Comparison of ENCODE assay signal across 20 cellular contexts in the genomic region with DNA sequence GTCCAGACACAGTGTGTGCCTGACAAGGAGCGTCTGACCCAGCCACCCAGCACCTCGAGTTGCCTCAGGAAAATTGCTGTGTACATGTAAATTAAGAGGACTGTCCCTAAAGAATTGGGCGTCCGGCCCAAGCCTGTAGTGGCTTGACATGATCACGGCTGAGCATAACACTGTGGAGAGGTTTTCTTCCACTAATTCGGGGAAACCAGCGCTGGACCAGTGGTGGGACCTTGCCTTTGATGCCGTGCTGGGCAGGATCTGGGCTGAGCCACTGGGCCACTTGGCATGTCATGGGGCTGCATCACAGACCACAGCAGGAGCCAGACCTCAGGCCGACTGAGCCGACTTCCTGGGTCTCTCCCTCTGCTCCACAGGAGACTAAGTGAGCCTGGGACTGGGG.
"Had no signal": no experiment of that assay in that cellular context is flagged by ENCODE, and none has a peak within 500 bp of the region (broad histone marks: within the 10 kb centered on the region; RNA-seq: fewer than 3 reads in every experiment).

No MANE protein-coding gene starts in this region.

- H3K27ac Mint-ChIP-seq: activated CD4-positive, alpha-beta memory T cell treated with anti-CD3 and anti-CD28 coated beads, Interleukin-2, amount 10 ng/mL, durations not matched to agents 7 days and 5 days; activated CD4-positive, alpha-beta T cell treated with anti-CD3 and anti-CD28 coated beads for 36 hours; activated CD4-positive, alpha-beta T cell treated with anti-CD3 and anti-CD28 coated beads, Interleukin-2, amount 10 ng/mL, durations not matched to agents 24 days and 14 days; activated naive CD8-positive, alpha-beta T cell; activated T-helper 1 cell treated with anti-CD3 and anti-CD28 coated beads, Interleukin-12 subunit alpha, Interleukin-12 subunit beta, Interleukin-2, Interleukin-4 antibody, amounts not matched to agents 30 ng/mL and 10 ng/mL and 1 ng/mL, durations not matched to agents 14 hours and 24 hours and 36 hours; activated T-helper 2 cell treated with anti-CD3 and anti-CD28 coated beads, Interferon-gamma antibody, Interleukin-2, Interleukin-4, amounts not matched to agents 10 μg/mL and 5 μg/mL and 100 μg/mL, durations not matched to agents 14 hours and 24 hours and 36 hours had no signal

- H3K36me3 Mint-ChIP-seq: activated naive CD8-positive, alpha-beta T cell had no signal

- H3K4me1 Mint-ChIP-seq: activated CD4-positive, alpha-beta memory T cell treated with anti-CD3 and anti-CD28 coated beads, Interleukin-2, amount 10 ng/mL, durations not matched to agents 7 days and 5 days; activated CD4-positive, alpha-beta T cell treated with anti-CD3 and anti-CD28 coated beads for 36 hours; activated CD4-positive, alpha-beta T cell treated with anti-CD3 and anti-CD28 coated beads, Interleukin-2, amount 10 ng/mL, durations not matched to agents 24 days and 14 days had no signal

- ATAC-seq: activated CD4-positive, alpha-beta T cell treated with anti-CD3 and anti-CD28 coated beads for 36 hours had no signal

- DNase-seq: activated CD4-positive, alpha-beta memory T cell treated with anti-CD3 and anti-CD28 coated beads, Interleukin-2, amount 10 ng/mL, durations not matched to agents 7 days and 5 days; activated CD4-positive, alpha-beta T cell treated with anti-CD3 and anti-CD28 coated beads for 36 hours; activated CD4-positive, alpha-beta T cell treated with anti-CD3 and anti-CD28 coated beads, Interleukin-2, amount 10 ng/mL, durations not matched to agents 24 days and 14 days; activated CD4-positive, CD25-positive, alpha-beta regulatory T cell; activated CD4-positive, CD25-positive, alpha-beta regulatory T cell treated with anti-CD3 and anti-CD28 coated beads, Interleukin-2, amount 50 U/mL, for 72 hours; activated gamma-delta T cell treated with Interleukin-2 at 50 U/mL for 16 hours; activated naive CD4-positive, alpha-beta T cell treated with anti-CD3 and anti-CD28 coated beads, Interleukin-2, amount 50 U/mL, for 16 hours; activated naive CD4-positive, alpha-beta T cell treated with Interleukin-2 at 50 U/mL for 16 hours; activated T-cell treated with anti-CD3 and anti-CD28 coated beads, Interleukin-2, amount 50 U/mL, for 1 hour; activated T-cell treated with anti-CD3 and anti-CD28 coated beads, Interleukin-2, amount 50 U/mL, for 48 hours; amniotic stem cell; anterior cingulate cortex; caudate nucleus; effector memory CD4-positive, alpha-beta T cell; erythroblast; foreskin fibroblast; T-helper 2 cell had no signal

- H3K9me3 Mint-ChIP-seq: activated CD4-positive, alpha-beta memory T cell treated with anti-CD3 and anti-CD28 coated beads, Interleukin-2, amount 10 ng/mL, durations not matched to agents 7 days and 5 days; activated CD4-positive, alpha-beta T cell treated with anti-CD3 and anti-CD28 coated beads, Interleukin-2, amount 10 ng/mL, durations not matched to agents 24 days and 14 days; activated T-helper 1 cell treated with anti-CD3 and anti-CD28 coated beads, Interleukin-12 subunit alpha, Interleukin-12 subunit beta, Interleukin-2, Interleukin-4 antibody, amounts not matched to agents 30 ng/mL and 10 ng/mL and 1 ng/mL, durations not matched to agents 14 hours and 24 hours and 36 hours; activated T-helper 2 cell treated with anti-CD3 and anti-CD28 coated beads, Interferon-gamma antibody, Interleukin-2, Interleukin-4, amounts not matched to agents 10 μg/mL and 5 μg/mL and 100 μg/mL, durations not matched to agents 14 hours and 24 hours and 36 hours had no signal

- H3K27me3 Mint-ChIP-seq: activated CD4-positive, alpha-beta memory T cell treated with anti-CD3 and anti-CD28 coated beads, Interleukin-2, amount 10 ng/mL, durations not matched to agents 7 days and 5 days had no signal

- H3K4me3 Mint-ChIP-seq: activated CD4-positive, alpha-beta memory T cell treated with anti-CD3 and anti-CD28 coated beads, Interleukin-2, amount 10 ng/mL, durations not matched to agents 7 days and 5 days; activated CD4-positive, alpha-beta T cell treated with anti-CD3 and anti-CD28 coated beads for 36 hours; activated CD4-positive, alpha-beta T cell treated with anti-CD3 and anti-CD28 coated beads, Interleukin-2, amount 10 ng/mL, durations not matched to agents 24 days and 14 days; activated naive CD8-positive, alpha-beta T cell; activated T-helper 1 cell treated with anti-CD3 and anti-CD28 coated beads, Interleukin-12 subunit alpha, Interleukin-12 subunit beta, Interleukin-2, Interleukin-4 antibody, amounts not matched to agents 30 ng/mL and 10 ng/mL and 1 ng/mL, durations not matched to agents 14 hours and 24 hours and 36 hours had no signal
